Comparison of ENCODE assay signal across 28 cellular contexts in the genomic region with DNA sequence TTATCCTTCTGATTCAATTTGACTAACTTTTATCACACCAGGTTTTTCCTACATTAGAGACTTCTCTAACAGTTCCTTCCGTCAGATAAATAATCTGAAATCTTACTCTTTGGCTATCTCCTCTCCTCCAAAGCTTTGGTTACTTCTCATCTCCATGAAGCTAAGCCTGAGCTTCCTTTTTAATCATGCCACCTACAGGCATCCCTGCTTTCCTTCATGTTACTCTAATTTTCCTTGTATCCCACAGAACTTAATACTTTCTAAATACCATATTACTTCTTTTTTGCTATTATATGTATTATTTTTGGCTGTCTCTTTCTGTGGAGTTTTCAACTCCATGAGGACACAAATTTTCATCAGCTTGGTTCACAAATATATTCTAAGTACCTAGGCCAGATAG. TPM values are rescaled to one million over a fixed set of nuclear protein-coding genes. Genes with fewer than 3 reads are reported as not detected.
"Had no signal": no experiment of that assay in that cellular context is flagged by ENCODE, and none has a peak within 500 bp of the region (broad histone marks: within the 10 kb centered on the region; RNA-seq: fewer than 3 reads in every experiment).

No MANE protein-coding gene starts in this region.

- ATAC-seq: activated CD8-positive, alpha-beta memory T cell treated with anti-CD3 and anti-CD28 coated beads, Interleukin-2, amount 10 ng/mL, durations not matched to agents 7 days and 5 days; activated CD8-positive, alpha-beta T cell treated with anti-CD3 and anti-CD28 coated beads for 36 hours; activated naive CD8-positive, alpha-beta T cell treated with anti-CD3 and anti-CD28 coated beads, Interleukin-2, amount 50 U/mL, for 24 hours; heart right ventricle; left cardiac atrium; pancreas; psoas muscle; upper lobe of right lung had no signal

- H3K9me3 ChIP-seq: neutrophil, pancreas, thyroid gland, upper lobe of right lung had no signal

- DNase-seq: activated CD4-positive, alpha-beta T cell treated with anti-CD3 and anti-CD28 coated beads, Interleukin-2, amount 10 ng/mL, durations not matched to agents 7 days and 5 days; activated CD4-positive, CD25-positive, alpha-beta regulatory T cell treated with anti-CD3 and anti-CD28 coated beads, Interleukin-2, amount 50 U/mL, for 72 hours; activated CD8-positive, alpha-beta memory T cell treated with anti-CD3 and anti-CD28 coated beads, Interleukin-2, amount 10 ng/mL, durations not matched to agents 7 days and 5 days; activated CD8-positive, alpha-beta T cell treated with anti-CD3 and anti-CD28 coated beads for 36 hours; activated gamma-delta T cell; activated naive CD4-positive, alpha-beta T cell treated with anti-CD3 and anti-CD28 coated beads, Interleukin-2, amount 50 U/mL, for 16 hours; activated naive CD8-positive, alpha-beta T cell treated with anti-CD3 and anti-CD28 coated beads, Interleukin-2, amount 50 U/mL, for 24 hours; activated T-cell treated with anti-CD3 and anti-CD28 coated beads for 4 hours; dermis blood vessel endothelial cell; effector memory CD4-positive, alpha-beta T cell; heart right ventricle; islet precursor cell; left cardiac atrium; pancreas; psoas muscle; stimulated activated CD4-positive, alpha-beta T cell treated with anti-CD3 and anti-CD28 coated beads, Interleukin-4, amount 100 ng/mL, for 4 hours; substantia nigra; thyroid gland; upper lobe of right lung; WERI-Rb-1 had no signal

- H3K4me3 ChIP-seq: esophagus muscularis mucosa, heart right ventricle, pancreas, psoas muscle, right atrium auricular region, spleen, thyroid gland, upper lobe of right lung had no signal

- H3K36me3 ChIP-seq: esophagus muscularis mucosa, heart right ventricle, neutrophil, pancreas, right atrium auricular region, spleen, thyroid gland, upper lobe of right lung, WERI-Rb-1 had no signal

- H3K27me3 ChIP-seq: esophagus muscularis mucosa, neutrophil, pancreas, right atrium auricular region, thyroid gland, upper lobe of right lung had no signal

- H3K4me1 ChIP-seq: esophagus muscularis mucosa, heart right ventricle, pancreas, psoas muscle, right atrium auricular region, spleen, thyroid gland, upper lobe of right lung had no signal

- H3K27ac ChIP-seq: esophagus muscularis mucosa, heart right ventricle, neutrophil, pancreas, psoas muscle, right atrium auricular region, spleen, thyroid gland, upper lobe of right lung, WERI-Rb-1 had no signal

RNA-seq across cellular contexts. Expression of a gene that starts 49.7 kb away (rescaled TPM):
- total RNA-seq: activated CD4-positive, alpha-beta T cell treated with anti-CD3 and anti-CD28 coated beads, Interleukin-2, amount 10 ng/mL, durations not matched to agents 7 days and 5 days; activated CD8-positive, alpha-beta memory T cell treated with anti-CD3 and anti-CD28 coated beads, Interleukin-2, amount 10 ng/mL, durations not matched to agents 7 days and 5 days; activated CD8-positive, alpha-beta T cell treated with anti-CD3 and anti-CD28 coated beads for 36 hours; activated T-helper 1 cell treated with anti-CD3 and anti-CD28 coated beads, Interleukin-12 subunit alpha, Interleukin-12 subunit beta, Interleukin-2, Interleukin-4 antibody, amounts not matched to agents 30 ng/mL and 10 ng/mL and 1 ng/mL, durations not matched to agents 14 hours and 24 hours and 36 hours; cardiac septum; endothelial cell of umbilical vein; esophagus muscularis mucosa; left cardiac atrium; right atrium auricular region; T-helper 2 cell treated with Interferon-gamma antibody and Interleukin-4, amounts not matched to agents 100 ng/mL and 5 ng/mL, for 36 hours; thyroid gland; upper lobe of right lung had no signal
- polyA plus RNA-seq: heart right ventricle, pancreas, psoas muscle, spleen had no signal
